25 cellular contexts compared by ENCODE assay signal in the genomic region with DNA sequence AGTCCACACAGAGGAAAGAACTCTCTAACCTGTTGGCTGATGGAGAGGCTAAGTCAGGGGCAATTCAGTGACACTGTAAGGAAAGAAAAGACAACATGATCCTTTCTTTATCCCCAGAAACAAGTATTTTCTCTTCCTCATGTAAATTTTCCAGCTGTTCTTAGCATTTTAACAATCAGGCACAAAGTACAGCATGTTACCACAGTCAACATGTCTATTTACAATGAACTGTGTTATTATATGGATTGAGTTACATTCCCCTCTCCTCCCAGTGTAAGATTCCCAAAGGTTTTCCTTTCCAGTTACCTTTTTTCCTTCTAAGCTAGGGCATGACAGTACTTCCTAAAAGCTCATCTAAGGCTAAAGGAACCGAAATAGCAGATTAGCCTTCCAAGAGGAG.
"Had no signal": no experiment of that assay in that cellular context is flagged by ENCODE, and none has a peak within 500 bp of the region (broad histone marks: within the 10 kb centered on the region; RNA-seq: fewer than 3 reads in every experiment).

No MANE protein-coding gene starts in this region.

- ATAC-seq: activated CD4-positive, CD25-positive, alpha-beta regulatory T cell treated with anti-CD3 and anti-CD28 coated beads, Interleukin-2, amount 50 U/mL, for 24 hours; effector memory CD8-positive, alpha-beta T cell; left colon; pancreas; psoas muscle; stimulated activated naive B cell treated with anti-CD40 and anti-IgM and Interleukin-4, amounts not matched to agents 10 μg/mL and 1 μg/mL and 100 μg/mL, for 72 hours had no signal

- H3K4me1 Mint-ChIP-seq: naive B cell had no signal

- H3K9me3 Mint-ChIP-seq: activated CD4-positive, alpha-beta memory T cell treated with anti-CD3 and anti-CD28 coated beads for 36 hours; activated naive CD4-positive, alpha-beta T cell treated with anti-CD3 and anti-CD28 coated beads for 36 hours; activated naive CD8-positive, alpha-beta T cell treated with anti-CD3 and anti-CD28 coated beads for 36 hours; activated T-helper 1 cell treated with anti-CD3 and anti-CD28 coated beads, Interleukin-12 subunit alpha, Interleukin-12 subunit beta, Interleukin-2, Interleukin-4 antibody, amounts not matched to agents 30 ng/mL and 10 ng/mL and 1 ng/mL, durations not matched to agents 14 hours and 24 hours and 36 hours; effector memory CD8-positive, alpha-beta T cell; immature natural killer cell; naive B cell; stimulated activated naive B cell treated with anti-CD40 and anti-IgM and Interleukin-4, amounts not matched to agents 10 μg/mL and 1 μg/mL and 100 μg/mL, for 72 hours had no signal

- H3K4me3 Mint-ChIP-seq: activated CD4-positive, alpha-beta memory T cell treated with anti-CD3 and anti-CD28 coated beads for 36 hours; activated naive CD4-positive, alpha-beta T cell treated with anti-CD3 and anti-CD28 coated beads for 36 hours; activated naive CD8-positive, alpha-beta T cell treated with anti-CD3 and anti-CD28 coated beads for 36 hours; activated T-helper 1 cell treated with anti-CD3 and anti-CD28 coated beads, Interleukin-12 subunit alpha, Interleukin-12 subunit beta, Interleukin-2, Interleukin-4 antibody, amounts not matched to agents 30 ng/mL and 10 ng/mL and 1 ng/mL, durations not matched to agents 14 hours and 24 hours and 36 hours; effector memory CD8-positive, alpha-beta T cell; immature natural killer cell; naive B cell; stimulated activated naive B cell treated with anti-CD40 and anti-IgM and Interleukin-4, amounts not matched to agents 10 μg/mL and 1 μg/mL and 100 μg/mL, for 72 hours had no signal

- DNase-seq: activated CD4-positive, alpha-beta memory T cell treated with anti-CD3 and anti-CD28 coated beads for 36 hours; activated CD4-positive, alpha-beta T cell treated with anti-CD3 and anti-CD28 coated beads for 48 hours; activated CD8-positive, alpha-beta memory T cell treated with anti-CD3 and anti-CD28 coated beads, Interleukin-2, amount 50 U/mL, for 4 hours; activated naive CD4-positive, alpha-beta T cell treated with anti-CD3 and anti-CD28 coated beads for 36 hours; activated naive CD8-positive, alpha-beta T cell treated with anti-CD3 and anti-CD28 coated beads for 36 hours; activated T-cell treated with anti-CD3 and anti-CD28 coated beads, Interleukin-2, amount 50 U/mL, for 1 hour; amniotic stem cell; brain microvascular endothelial cell; effector memory CD8-positive, alpha-beta T cell; erythroblast; foreskin fibroblast; hypothalamus; immature natural killer cell; kidney; left colon; mammary epithelial cell; naive B cell; stimulated activated CD4-positive, alpha-beta T cell treated with anti-CD3 and anti-CD28 coated beads, Interleukin-1b, Interleukin-23, amount 100 ng/mL, for 48 hours; stimulated activated naive B cell treated with anti-CD40 and anti-IgM and Interleukin-4, amounts not matched to agents 10 μg/mL and 1 μg/mL and 100 μg/mL, for 72 hours; stomach; tibial artery had no signal

- H3K27me3 Mint-ChIP-seq: activated CD4-positive, alpha-beta memory T cell treated with anti-CD3 and anti-CD28 coated beads for 36 hours; activated naive CD8-positive, alpha-beta T cell treated with anti-CD3 and anti-CD28 coated beads for 36 hours; effector memory CD8-positive, alpha-beta T cell; naive B cell; stimulated activated naive B cell treated with anti-CD40 and anti-IgM and Interleukin-4, amounts not matched to agents 10 μg/mL and 1 μg/mL and 100 μg/mL, for 72 hours had no signal

- H3K27ac Mint-ChIP-seq: activated CD4-positive, alpha-beta memory T cell treated with anti-CD3 and anti-CD28 coated beads for 36 hours; activated naive CD4-positive, alpha-beta T cell treated with anti-CD3 and anti-CD28 coated beads for 36 hours; activated naive CD8-positive, alpha-beta T cell treated with anti-CD3 and anti-CD28 coated beads for 36 hours; activated T-helper 1 cell treated with anti-CD3 and anti-CD28 coated beads, Interleukin-12 subunit alpha, Interleukin-12 subunit beta, Interleukin-2, Interleukin-4 antibody, amounts not matched to agents 30 ng/mL and 10 ng/mL and 1 ng/mL, durations not matched to agents 14 hours and 24 hours and 36 hours; effector memory CD8-positive, alpha-beta T cell; immature natural killer cell; stimulated activated naive B cell treated with anti-CD40 and anti-IgM and Interleukin-4, amounts not matched to agents 10 μg/mL and 1 μg/mL and 100 μg/mL, for 72 hours had no signal
